Comparison of ENCODE assay signal across 8 cellular contexts in the genomic region with DNA sequence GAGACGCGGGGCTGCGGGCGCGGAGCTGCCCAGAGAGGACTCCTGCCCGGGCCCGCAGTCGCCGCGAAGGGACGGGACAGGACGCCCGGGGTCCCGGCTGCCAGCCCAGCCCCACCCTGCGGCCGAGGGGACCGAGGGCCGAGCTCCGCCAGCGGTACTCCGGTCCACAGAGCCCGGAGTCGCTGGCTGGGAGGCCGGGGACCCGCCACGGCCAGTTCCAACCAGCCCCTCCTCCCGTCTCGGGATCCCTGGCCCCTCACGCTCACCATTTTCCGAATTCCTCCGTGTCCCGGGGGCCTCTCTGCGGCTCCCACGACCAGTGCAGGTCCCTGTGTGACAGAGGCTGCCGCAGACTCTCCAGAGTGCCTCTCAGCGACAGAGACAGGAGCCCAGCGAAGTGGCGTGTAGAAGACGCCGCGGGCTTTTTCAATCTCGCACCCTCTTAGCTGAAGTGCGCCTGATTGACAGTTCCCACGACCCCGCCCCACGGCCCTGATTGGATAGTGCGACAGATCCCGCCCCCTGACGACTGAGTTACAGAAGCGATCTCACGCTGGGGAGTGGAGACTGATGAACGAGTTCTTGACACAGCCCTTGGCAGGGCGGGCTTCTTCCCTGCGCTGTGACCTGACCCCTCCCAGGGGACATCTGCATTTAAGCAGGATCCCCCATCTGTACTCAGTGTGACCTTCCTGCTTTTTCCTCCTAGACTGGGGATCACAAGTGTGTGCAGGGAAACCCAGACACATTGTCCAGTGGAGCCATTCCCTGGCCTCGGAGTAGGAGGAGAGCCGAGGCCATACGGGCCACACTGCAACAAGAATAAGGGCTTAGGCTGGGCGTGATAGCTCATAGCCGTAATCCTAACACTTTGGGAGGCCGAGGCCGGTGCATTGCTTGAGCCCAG. TPM values are rescaled to one million over a fixed set of nuclear protein-coding genes. Genes with fewer than 3 reads are reported as not detected.
DNase-seq lines count a peak whose midpoint lies in the region; ATAC-seq and TF ChIP-seq lines count a peak whose summit lies in the region.

No MANE protein-coding gene starts in this region.

- TF ChIP-seq POLR2A in Raji (IDR thresholded peaks at IDR 0.05; ENCODE audit: insufficient read depth, low read depth, low read length): peak; percentile 74

- H3K27me3 Mint-ChIP-seq in neural crest cell (ENCODE audit: low read depth): no peaks in the 10 kb centered on the region
- peaks cover 47% of the 10 kb centered on the region for H3K27me3 Mint-ChIP-seq in stimulated activated naive CD8-positive, alpha-beta T cell treated with anti-CD3 and anti-CD28 coated beads, Interleukin-15, Interleukin-2, amounts not matched to agents 100 ng/mL and 50 ng/mL, for 24 hours

- peaks cover 4% of the 10 kb centered on the region for H3K36me3 Mint-ChIP-seq in neural crest cell (ENCODE audit: low read depth)
- H3K36me3 Mint-ChIP-seq in stimulated activated naive CD8-positive, alpha-beta T cell treated with anti-CD3 and anti-CD28 coated beads, Interleukin-15, Interleukin-2, amounts not matched to agents 100 ng/mL and 50 ng/mL, for 24 hours (ENCODE audit: low read depth): no peaks in the 10 kb centered on the region

- H3K27ac ChIP-seq in C4-2B: peak overlapping the region; percentile 76

- peaks cover 24% of the 10 kb centered on the region for H3K4me1 Mint-ChIP-seq in neural crest cell
- H3K4me1 Mint-ChIP-seq in stimulated activated naive CD8-positive, alpha-beta T cell treated with anti-CD3 and anti-CD28 coated beads, Interleukin-15, Interleukin-2, amounts not matched to agents 100 ng/mL and 50 ng/mL, for 24 hours (ENCODE audit: low read depth): peaks cover 14% of the 10 kb centered on the region

- peak; percentile 43 for ATAC-seq in GM21381 (IDR thresholded peaks at IDR 0.05; ENCODE audit: unreplicated experiment)

- peak overlapping the region; percentile 67 to 85 for H3K4me3 ChIP-seq in foreskin fibroblast (ENCODE audit: low read depth in 1 of 2, low read length in 2 of 2)

- DNase-seq in KG1 (lab: John Stamatoyannopoulos, UW) (peak; percentile 82), activated gamma-delta T cell (lab: John Stamatoyannopoulos, UW) (peak; percentile 31), foreskin fibroblast (peak; percentile 90 to 97), neural crest cell (ENCODE audit: low read depth, low spot score) (peak; percentile 99)

- peak overlapping the region; percentile 98 for H3K27ac Mint-ChIP-seq in neural crest cell (ENCODE audit: unreplicated experiment)
- H3K27ac Mint-ChIP-seq in stimulated activated naive CD8-positive, alpha-beta T cell treated with anti-CD3 and anti-CD28 coated beads, Interleukin-15, Interleukin-2, amounts not matched to agents 100 ng/mL and 50 ng/mL, for 24 hours: peak overlapping the region; percentile 81

- TF ChIP-seq CTCF in C4-2B (conservative IDR thresholded peaks at IDR 0.05) (no peak), foreskin fibroblast (IDR thresholded peaks at IDR 0.05; ENCODE audit: low read depth, low read length) (no peak), neural crest cell (conservative IDR thresholded peaks at IDR 0.05) (no peak)

- H3K4me3 Mint-ChIP-seq in neural crest cell: peak overlapping the region; percentile 99
- H3K4me3 Mint-ChIP-seq in stimulated activated naive CD8-positive, alpha-beta T cell treated with anti-CD3 and anti-CD28 coated beads, Interleukin-15, Interleukin-2, amounts not matched to agents 100 ng/mL and 50 ng/mL, for 24 hours: peak overlapping the region; percentile 93

- H3K9me3 Mint-ChIP-seq in neural crest cell: peaks cover 4% of the 10 kb centered on the region
- H3K9me3 Mint-ChIP-seq in stimulated activated naive CD8-positive, alpha-beta T cell treated with anti-CD3 and anti-CD28 coated beads, Interleukin-15, Interleukin-2, amounts not matched to agents 100 ng/mL and 50 ng/mL, for 24 hours: no peaks in the 10 kb centered on the region

RNA-seq across cellular contexts. Expression of a gene that starts 44.0 kb away (rescaled TPM):
- total RNA-seq in neural crest cell: 8.7 and 8.8 TPM in 2 replicates

Comparison
In these comparisons a context has a peak if more than half of its experiments do, and no peak if none do; other contexts are left out.
1. Peak in every context shown above with its lines: DNase-seq, ATAC-seq, H3K4me3 ChIP-seq and H3K27ac ChIP-seq.
2. DNase-seq: peak in every context shown above with its lines; median percentile 99 in neural crest cell; 94 in foreskin fibroblast; 82 in KG1; 31 in activated gamma-delta T cell.